In genomic region chr7:140592957-140593356, GRCh38 we compare ENCODE assay signal across 24 cellular contexts. TPM values are rescaled to one million over a fixed set of nuclear protein-coding genes. Genes with fewer than 3 reads are reported as not detected.
A peak's percentile ranks its signal among the peaks of the same experiment; 100 is the strongest.
DNase-seq lines count a peak whose midpoint lies in the region; ATAC-seq and TF ChIP-seq lines count a peak whose summit lies in the region.
"Had no signal": no experiment of that assay in that cellular context is flagged by ENCODE, and none has a peak within 500 bp of the region (broad histone marks: within the 10 kb centered on the region; RNA-seq: fewer than 3 reads in every experiment).

No MANE protein-coding gene starts in this region.

- H3K27me3 ChIP-seq in prostate gland (replicated peaks; ENCODE audit: insufficient read depth) = no peaks in the 10 kb centered on the region
- H3K27me3 ChIP-seq: BLaER1 treated with 17β-estradiol and CSF1 and Interleukin-3, amounts not matched to agents 10 nM and 100 nM had no signal

- no peak overlapping the region for H3K4me3 Mint-ChIP-seq in brain
- H3K4me3 Mint-ChIP-seq: activated T-helper 1 cell treated with anti-CD3 and anti-CD28 coated beads, Interleukin-12 subunit alpha, Interleukin-12 subunit beta, Interleukin-2, Interleukin-4 antibody, amounts not matched to agents 30 ng/mL and 10 ng/mL and 1 ng/mL, durations not matched to agents 14 hours and 24 hours and 36 hours; stimulated activated naive CD8-positive, alpha-beta T cell treated with anti-CD3 and anti-CD28 coated beads, Interleukin-15, Interleukin-2, amounts not matched to agents 100 ng/mL and 50 ng/mL, for 24 hours; T-helper 2 cell treated with Interferon-gamma antibody and Interleukin-4, amounts not matched to agents 5 μg/mL and 100 μg/mL, for 36 hours had no signal

- peaks cover 30% of the 10 kb centered on the region for H3K36me3 Mint-ChIP-seq in brain

- H3K36me3 ChIP-seq in prostate gland = no peaks in the 10 kb centered on the region
- H3K36me3 ChIP-seq: BLaER1 treated with 17β-estradiol and CSF1 and Interleukin-3, amounts not matched to agents 10 nM and 100 nM had no signal

- TF ChIP-seq CTCF in brain (conservative IDR thresholded peaks at IDR 0.05) (no peak), prostate gland (IDR thresholded peaks at IDR 0.05) (no peak)

- H3K9me3 ChIP-seq in prostate gland = no peaks in the 10 kb centered on the region
- H3K9me3 ChIP-seq: BLaER1 treated with 17β-estradiol and CSF1 and Interleukin-3, amounts not matched to agents 10 nM and 100 nM; mucosa of descending colon had no signal

- no peaks in the 10 kb centered on the region for H3K9me3 Mint-ChIP-seq in brain
- H3K9me3 Mint-ChIP-seq: activated T-helper 1 cell treated with anti-CD3 and anti-CD28 coated beads, Interleukin-12 subunit alpha, Interleukin-12 subunit beta, Interleukin-2, Interleukin-4 antibody, amounts not matched to agents 30 ng/mL and 10 ng/mL and 1 ng/mL, durations not matched to agents 14 hours and 24 hours and 36 hours; stimulated activated naive CD8-positive, alpha-beta T cell treated with anti-CD3 and anti-CD28 coated beads, Interleukin-15, Interleukin-2, amounts not matched to agents 100 ng/mL and 50 ng/mL, for 24 hours; T-helper 2 cell treated with Interferon-gamma antibody and Interleukin-4, amounts not matched to agents 5 μg/mL and 100 μg/mL, for 36 hours had no signal

- no peak overlapping the region for H3K27ac ChIP-seq in prostate gland
- H3K27ac ChIP-seq: BLaER1 treated with 17β-estradiol and CSF1 and Interleukin-3, amounts not matched to agents 10 nM and 100 nM; coronary artery; SK-N-MC had no signal

- H3K4me1 ChIP-seq in prostate gland (replicated peaks) = no peaks in the 10 kb centered on the region

- intact Hi-C loops in prostate gland (cut with DNase I) = no loop called here

- in situ Hi-C loops in ACHN (cut with HindIII; ENCODE audit: low pct_ligation_motif_present, low pct_unique_long_range_greater_than_20kb, low sequenced_read_pairs) = no loop called here

- peak; percentile 43 for ATAC-seq in GM19397 (IDR thresholded peaks at IDR 0.05; ENCODE audit: unreplicated experiment)
- ATAC-seq in HG03139 (IDR thresholded peaks at IDR 0.05; ENCODE audit: unreplicated experiment) = peak; percentile 53
- no peak for ATAC-seq in GM18867 (IDR thresholded peaks at IDR 0.05; ENCODE audit: unreplicated experiment)
- ATAC-seq: left colon, mucosa of descending colon, Panc1 had no signal

- H3K27ac Mint-ChIP-seq in brain = peak overlapping the region in 3 of 5 experiments; percentile 11 to 53 (median 41)
- H3K27ac Mint-ChIP-seq: activated T-helper 1 cell treated with anti-CD3 and anti-CD28 coated beads, Interleukin-12 subunit alpha, Interleukin-12 subunit beta, Interleukin-2, Interleukin-4 antibody, amounts not matched to agents 30 ng/mL and 10 ng/mL and 1 ng/mL, durations not matched to agents 14 hours and 24 hours and 36 hours; stimulated activated naive CD8-positive, alpha-beta T cell treated with anti-CD3 and anti-CD28 coated beads, Interleukin-15, Interleukin-2, amounts not matched to agents 100 ng/mL and 50 ng/mL, for 24 hours; T-helper 2 cell treated with Interferon-gamma antibody and Interleukin-4, amounts not matched to agents 5 μg/mL and 100 μg/mL, for 36 hours had no signal

- H3K4me3 ChIP-seq in prostate gland = no peak overlapping the region
- H3K4me3 ChIP-seq: BLaER1 treated with 17β-estradiol and CSF1 and Interleukin-3, amounts not matched to agents 10 nM and 100 nM; coronary artery; mucosa of descending colon; SK-N-MC had no signal

- peaks cover 27% of the 10 kb centered on the region for H3K4me1 Mint-ChIP-seq in brain

- no peak for TF ChIP-seq POLR2A in prostate gland (IDR thresholded peaks at IDR 0.05)

- H3K27me3 Mint-ChIP-seq in brain = no peaks in the 10 kb centered on the region

- WGBS in prostate gland = 78% methylated on average over 5 of the region's 5 CpGs

- DNase-seq in ACHN (peak; percentile 21), prostate gland (ENCODE audit: low spot score) (no peak), NCI-H446 (lab: John Stamatoyannopoulos, UW) (no peak)
- DNase-seq in NK-92 treated with Interleukin-12 subunit alpha and Interleukin-12 subunit beta, amount 100 ng/mL, for 24 hours (lab: John Stamatoyannopoulos, UW) = no peak
- DNase-seq: activated CD8-positive, alpha-beta memory T cell treated with anti-CD3 and anti-CD28 coated beads for 24 hours; Karpas-422; left colon; mucosa of descending colon; NCI-H1092 treated with DMSO at 0.1 percent for 48 hours; NCI-H2107; nucleus accumbens; stimulated activated CD4-positive, alpha-beta T cell treated with anti-CD3 and anti-CD28 coated beads, Interleukin-2, amount 100 ng/mL, for 24 hours; trophoblast cell had no signal

RNA-seq across cellular contexts. Expression of gene DENND2A, which starts 47.7 kb away (rescaled TPM):
- 49.3 TPM for polyA plus RNA-seq in brain (ENCODE audit: insufficient read depth, low read depth, low replicate concordance)
- 1 to 10 TPM; 4.0 to 9.2 TPM for total RNA-seq in prostate gland
- total RNA-seq: activated T-helper 1 cell treated with anti-CD3 and anti-CD28 coated beads, Interleukin-12 subunit alpha, Interleukin-12 subunit beta, Interleukin-2, Interleukin-4 antibody, amounts not matched to agents 30 ng/mL and 10 ng/mL and 1 ng/mL, durations not matched to agents 14 hours and 24 hours and 36 hours had no signal
